13 cellular contexts compared by ENCODE assay signal in genomic region chr16:24568392-24568791, GRCh38. TPM values are rescaled to one million over a fixed set of nuclear protein-coding genes. Genes with fewer than 3 reads are reported as not detected.
DNase-seq lines count a peak whose midpoint lies in the region; ATAC-seq, FAIRE-seq and TF ChIP-seq lines count a peak whose summit lies in the region.
"Had no signal": no experiment of that assay in that cellular context is flagged by ENCODE, and none has a peak within 500 bp of the region (broad histone marks: within the 10 kb centered on the region; RNA-seq: fewer than 3 reads in every experiment).

No MANE protein-coding gene starts in this region.

- H2BK20ac ChIP-seq in IMR-90 (ENCODE audit: low read depth, low read length): no peak overlapping the region

- peaks cover 34% of the 10 kb centered on the region for H3K36me3 Mint-ChIP-seq in astrocyte (ENCODE audit: low read depth, unreplicated experiment)

- H3K4me3 ChIP-seq in IMR-90 (ENCODE audit: insufficient read depth, low read depth, low read length) (no peak overlapping the region), astrocyte (ENCODE audit: insufficient read depth, low read depth, low read length) (no peak overlapping the region)

- H3K56ac ChIP-seq in IMR-90 (ENCODE audit: extremely low read depth, insufficient read depth, low read length): no peak overlapping the region

- no peak overlapping the region for H2AK9ac ChIP-seq in IMR-90 (replicated peaks; ENCODE audit: low read depth, low read length, poor library complexity)

- H2AFZ ChIP-seq in IMR-90 (replicated peaks; ENCODE audit: low read length, poor library complexity): no peak overlapping the region
- no peak overlapping the region for H2AFZ ChIP-seq in astrocyte (ENCODE audit: low read depth, low read length)

- TF ChIP-seq CTCF in AG09319 (IDR thresholded peaks at IDR 0.05; ENCODE audit: low read depth, low read length) (peak; percentile 43), IMR-90 (conservative IDR thresholded peaks at IDR 0.05; ENCODE audit: low read depth, low read length) (peak; percentile 42), astrocyte (IDR thresholded peaks at IDR 0.05; ENCODE audit: insufficient read depth, low read depth, low read length) (peak; percentile 41)

- no peak overlapping the region for H2AK5ac ChIP-seq in IMR-90 (ENCODE audit: low read depth, low read length)

- POLR2A ChIA-PET in IMR-90 (lab: Charles Lee; ENCODE audit: unreplicated experiment): no interaction called here

- ATAC-seq in IMR-90 (ENCODE audit: low read depth) (no peak), GM21528 (IDR thresholded peaks at IDR 0.05; ENCODE audit: low FRiP score, unreplicated experiment) (no peak), HG03280 (IDR thresholded peaks at IDR 0.05; ENCODE audit: unreplicated experiment) (no peak)
- ATAC-seq: activated naive CD4-positive, alpha-beta T cell treated with anti-CD3 and anti-CD28 coated beads, Interleukin-2, amount 50 U/mL, for 72 hours; sciatic nerve had no signal

- H4K5ac ChIP-seq in IMR-90 (ENCODE audit: low read depth, low read length): no peak overlapping the region

- H3K4ac ChIP-seq in IMR-90 (ENCODE audit: low read depth, low read length): no peak overlapping the region

- H3K4me2 ChIP-seq in IMR-90 (ENCODE audit: low read depth, low read length) (no peak overlapping the region), astrocyte (ENCODE audit: low read length) (no peak overlapping the region)

- H3K4me3 Mint-ChIP-seq in astrocyte (ENCODE audit: unreplicated experiment): no peak overlapping the region
- H3K4me3 Mint-ChIP-seq: stimulated activated naive CD8-positive, alpha-beta T cell treated with anti-CD3 and anti-CD28 coated beads, Interleukin-15, Interleukin-2, amounts not matched to agents 100 ng/mL and 50 ng/mL, for 24 hours had no signal

- H3K23ac ChIP-seq in IMR-90 (ENCODE audit: low read depth, low read length): no peak overlapping the region

- FAIRE-seq in astrocyte (lab: Jason Lieb, UNC) (peak; percentile 85), HTR-8/SVneo (lab: Jason Lieb, UNC) (no peak)

- no peak overlapping the region for H3K27ac Mint-ChIP-seq in astrocyte (ENCODE audit: unreplicated experiment)
- H3K27ac Mint-ChIP-seq: activated naive CD4-positive, alpha-beta T cell treated with anti-CD3 and anti-CD28 coated beads, Interleukin-2, amount 50 U/mL, for 72 hours; stimulated activated naive CD8-positive, alpha-beta T cell treated with anti-CD3 and anti-CD28 coated beads, Interleukin-15, Interleukin-2, amounts not matched to agents 100 ng/mL and 50 ng/mL, for 24 hours had no signal

- no peaks in the 10 kb centered on the region for H3K79me2 ChIP-seq in astrocyte (ENCODE audit: insufficient read depth, low read length)

- dilution Hi-C loops in IMR-90 (cut with HindIII; ENCODE audit: low sequenced_read_pairs, unreplicated experiment): loop anchor here (25.0 kb wide), 1 partner anchor 219 kb away; no protein-coding TSS in a partner anchor

- H3K9me3 ChIP-seq in IMR-90 (ENCODE audit: control insufficient read depth, insufficient read depth, low read length) (peaks cover 2% of the 10 kb centered on the region; the same call in 1 of the 2 replicates), astrocyte (ENCODE audit: insufficient read depth, low read depth, low read length) (no peaks in the 10 kb centered on the region)

- H3K36me3 ChIP-seq in IMR-90 (ENCODE audit: control insufficient read depth, insufficient read depth, low read length) (peaks cover 49% of the 10 kb centered on the region), astrocyte (ENCODE audit: insufficient read depth, low read length) (peaks cover 73% of the 10 kb centered on the region)

- no peaks in the 10 kb centered on the region for H3K4me1 ChIP-seq in IMR-90 (ENCODE audit: control insufficient read depth, insufficient read depth, low read length)
- H3K4me1 ChIP-seq in astrocyte (ENCODE audit: insufficient read depth, low read length): no peaks in the 10 kb centered on the region

- CTCF ChIA-PET in IMR-90 (lab: Yijun Ruan, JAX): interaction anchor here (0.5 to 1.4 kb wide), 2 partner anchors 10 to 256 kb away, joined by 3 read pairs; no protein-coding TSS in a partner anchor

- no peak overlapping the region for H2BK15ac ChIP-seq in IMR-90 (ENCODE audit: low read depth, low read length)

- H4K91ac ChIP-seq in IMR-90 (ENCODE audit: insufficient read depth, low read depth, low read length): no peak overlapping the region

- H2BK5ac ChIP-seq in IMR-90 (ENCODE audit: low read depth, low read length, poor library complexity, severe bottlenecking): no peak overlapping the region

- BruUV-seq in IMR-90 (replicated peaks; lab: Mats Ljungman, UMichigan): no TSS peak

- no peaks in the 10 kb centered on the region for H3K27me3 Mint-ChIP-seq in astrocyte (ENCODE audit: low read depth, unreplicated experiment)
- H3K27me3 Mint-ChIP-seq: stimulated activated naive CD8-positive, alpha-beta T cell treated with anti-CD3 and anti-CD28 coated beads, Interleukin-15, Interleukin-2, amounts not matched to agents 100 ng/mL and 50 ng/mL, for 24 hours had no signal

- peak; percentile 41 for TF ChIP-seq RAD21 in IMR-90 (IDR thresholded peaks at IDR 0.05; ENCODE audit: low read length)

- H3K9me1 ChIP-seq in IMR-90 (ENCODE audit: insufficient read depth, low read length): no peaks in the 10 kb centered on the region

- intact Hi-C loops in IMR-90 (cut with micrococcal nuclease): loop anchor here (5.0 kb wide), 1 partner anchor 229 kb away; no protein-coding TSS in a partner anchor

- no peak overlapping the region for H3K14ac ChIP-seq in IMR-90 (replicated peaks; ENCODE audit: low read depth, low read length)

- H2BK120ac ChIP-seq in IMR-90 (ENCODE audit: low read depth, low read length): no peak overlapping the region

- H3K79me1 ChIP-seq in IMR-90 (ENCODE audit: low read depth in 1 of 2, low read length in 2 of 2): peaks cover 2 to 13% of the 10 kb centered on the region in 2 experiments; a peak in 3 of 4 replicates

- H3K9me3 Mint-ChIP-seq in astrocyte (ENCODE audit: unreplicated experiment): no peaks in the 10 kb centered on the region

- H3K18ac ChIP-seq in IMR-90 (ENCODE audit: low read depth, low read length): no peak overlapping the region

- H3K27ac ChIP-seq in IMR-90 (ENCODE audit: insufficient read depth, low read length) (no peak overlapping the region), astrocyte (ENCODE audit: low read depth, low read length) (no peak overlapping the region), substantia nigra (ENCODE audit: low read depth, low read length, poor library complexity, severe bottlenecking) (no peak overlapping the region)
- H3K27ac ChIP-seq: WERI-Rb-1 had no signal

- in situ Hi-C loops in IMR-90 (cut with MboI; ENCODE audit: low sequenced_read_pairs): loop anchor here (10.0 to 25.0 kb wide), 2 partner anchors 216 to 369 kb away; no protein-coding TSS in a partner anchor

- H4K20me1 ChIP-seq in IMR-90 (ENCODE audit: insufficient read depth, low read length): no peaks in the 10 kb centered on the region; the same call in 1 of the 2 replicates
- peaks cover 12% of the 10 kb centered on the region for H4K20me1 ChIP-seq in astrocyte (ENCODE audit: insufficient read depth, low read length)

- no peaks in the 10 kb centered on the region for H3K4me1 Mint-ChIP-seq in astrocyte (ENCODE audit: low read depth, unreplicated experiment)

- H3K27me3 ChIP-seq in IMR-90 (ENCODE audit: control insufficient read depth, insufficient read depth, low read length) (no peaks in the 10 kb centered on the region), astrocyte (ENCODE audit: insufficient read depth, low read length) (no peaks in the 10 kb centered on the region)

- H3K9ac ChIP-seq in IMR-90 (ENCODE audit: low read depth, low read length): no peak overlapping the region
- H3K9ac ChIP-seq in astrocyte (ENCODE audit: low read length): no peak overlapping the region

- no peak for TF ChIP-seq POLR2A in IMR-90 (IDR thresholded peaks at IDR 0.05; ENCODE audit: low read depth, low read length)

- no peak overlapping the region for H4K8ac ChIP-seq in IMR-90 (ENCODE audit: low read depth in 2 of 2, low read length in 2 of 2)

- DNase-seq in AG09319 (ENCODE audit: extremely low read depth, low read depth) (no peak), IMR-90 (peak; percentile 43), astrocyte (ENCODE audit: low read depth) (peak; percentile 6), left kidney (ENCODE audit: low read depth, low spot score) (peak; percentile 31), substantia nigra (lab: John Stamatoyannopoulos, UW) (no peak), HTR-8/SVneo (ENCODE audit: insufficient read length, low spot score) (no peak)
- DNase-seq: NCI-H2081 treated with DMSO at 0.1 percent for 48 hours, WERI-Rb-1 had no signal

- no CpG with 5 or more reads among the region's 4 CpGs for WGBS in IMR-90 (ENCODE audit: extremely low coverage in 2 of 2, insufficient read length in 1 of 2), 2 experiments

TF ChIP-seq in IMR-90, 13 proteins besides CTCF, POLR2A, EP300 and RAD21:
- TF ChIP-seq CHD1 (IDR thresholded peaks at IDR 0.05; ENCODE audit: low read depth, low read length) (no peak), SMC3 (IDR thresholded peaks at IDR 0.05; ENCODE audit: low read depth, low read length) (peak; percentile 37; the same call in 1 of the 2 replicates)

RNA-seq across cellular contexts. Expression of gene RBBP6, which starts 29.0 kb away (rescaled TPM):
- total RNA-seq in IMR-90 (2012; rRNA removed): 7.2 and 13.6 TPM in 2 replicates
- polyA plus RNA-seq in IMR-90 (2012; rRNA removed): 15.2 and 17.8 TPM in 2 replicates
- polyA plus RNA-seq in IMR-90 (2012; cell fraction: cytosol; rRNA removed): 5.8 and 10.1 TPM in 2 replicates
- 38.0 and 58.9 TPM in 2 replicates for polyA plus RNA-seq in IMR-90 (2012; cell fraction: nucleus; rRNA removed; ENCODE audit: low replicate concordance)
- 42.3 and 44.8 TPM in 2 replicates for total RNA-seq in astrocyte

Comparison
In these comparisons a context has a peak if more than half of its experiments do, and no peak if none do; other contexts are left out.
1. DNase-seq: peak in IMR-90 (single experiment), astrocyte (single experiment) and left kidney (single experiment); none in AG09319 (single experiment), substantia nigra (0 of 49) and HTR-8/SVneo (single experiment).
2. Peak in every context shown above with its lines, with median percentiles within 50 percentile points of each other: CTCF ChIP-seq.